19 cellular contexts compared by ENCODE assay signal in the genomic region with DNA sequence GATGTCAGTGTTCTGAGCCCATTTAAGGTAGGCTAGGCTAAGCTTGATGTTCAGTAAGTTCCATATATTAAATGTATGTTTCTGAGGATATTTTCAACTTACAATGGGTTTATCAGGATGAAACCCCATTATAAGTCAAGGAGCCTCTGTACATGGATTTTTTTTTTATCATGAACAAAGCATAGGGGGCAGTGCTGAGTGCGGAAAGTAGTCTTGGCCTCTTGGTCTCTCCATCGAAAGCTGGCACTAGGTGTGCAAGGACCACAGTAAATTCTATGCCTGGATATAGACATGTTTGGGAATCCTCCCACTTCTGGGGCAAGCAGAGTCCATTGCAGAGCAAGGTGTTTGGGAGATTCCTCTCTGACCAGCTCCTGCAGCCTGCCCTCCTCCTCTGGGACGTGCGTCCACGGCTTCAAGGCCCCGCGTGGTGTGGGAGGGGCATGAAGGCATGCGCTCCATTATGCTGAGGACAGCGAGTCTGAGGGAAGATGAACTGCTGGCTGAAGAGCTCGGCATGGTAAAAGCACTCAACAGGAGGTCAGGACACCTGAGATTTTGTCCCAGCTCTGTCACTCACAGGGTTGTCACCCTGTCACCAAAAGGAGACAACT.
DNase-seq lines count a peak whose midpoint lies in the region; ATAC-seq and TF ChIP-seq lines count a peak whose summit lies in the region.
"Had no signal": no experiment of that assay in that cellular context is flagged by ENCODE, and none has a peak within 500 bp of the region (broad histone marks: within the 10 kb centered on the region; RNA-seq: fewer than 3 reads in every experiment).

No MANE protein-coding gene starts in this region.

- ATAC-seq in IMR-90 (ENCODE audit: low read depth), result no peak
- ATAC-seq in GM21576 (IDR thresholded peaks at IDR 0.05; ENCODE audit: unreplicated experiment), result no peak
- ATAC-seq in HG02623 (IDR thresholded peaks at IDR 0.05; ENCODE audit: unreplicated experiment), result no peak
- ATAC-seq: heart left ventricle; stimulated activated effector memory CD8-positive, alpha-beta T cell treated with anti-CD3 and anti-CD28 coated beads, Interleukin-12 subunit alpha, Interleukin-12 subunit beta, amount 100 ng/mL, for 72 hours had no signal

- H2AFZ ChIP-seq in IMR-90 (replicated peaks; ENCODE audit: low read length, poor library complexity) (no peak overlapping the region), neural progenitor cell (replicated peaks) (no peak overlapping the region)

- H4K91ac ChIP-seq in IMR-90 (ENCODE audit: insufficient read depth, low read depth, low read length), result no peak overlapping the region

- no peak overlapping the region for H3K4ac ChIP-seq in IMR-90 (ENCODE audit: low read depth, low read length)

- no peaks in the 10 kb centered on the region for H3K79me1 ChIP-seq in IMR-90 (ENCODE audit: low read depth in 1 of 2, low read length in 2 of 2)

- H3K4me1 ChIP-seq in IMR-90 (ENCODE audit: control insufficient read depth, insufficient read depth, low read length), result peaks cover 13% of the 10 kb centered on the region
- H3K4me1 ChIP-seq in neural progenitor cell, result peaks cover 28% of the 10 kb centered on the region

- no TSS peak for BruUV-seq in IMR-90 (replicated peaks; lab: Mats Ljungman, UMichigan)

- H3K9ac ChIP-seq in IMR-90 (ENCODE audit: low read depth, low read length), result no peak overlapping the region
- no peak overlapping the region for H3K9ac ChIP-seq in neural progenitor cell

- no peaks in the 10 kb centered on the region for H3K9me3 ChIP-seq in IMR-90 (ENCODE audit: control insufficient read depth, insufficient read depth, low read length)
- no peaks in the 10 kb centered on the region for H3K9me3 ChIP-seq in WERI-Rb-1 (ENCODE audit: severe bottlenecking)
- no peaks in the 10 kb centered on the region for H3K9me3 ChIP-seq in neural progenitor cell (ENCODE audit: low read depth)
- H3K9me3 ChIP-seq: heart left ventricle, thoracic aorta had no signal

- 73% methylated on average over 2 of the region's 10 CpGs; no CpG with 5 or more reads in 1 of the 2 experiments for WGBS in IMR-90 (ENCODE audit: extremely low coverage in 2 of 2, insufficient read length in 1 of 2), 2 experiments

- H3K27me3 ChIP-seq in IMR-90 (ENCODE audit: control insufficient read depth, insufficient read depth, low read length) (no peaks in the 10 kb centered on the region), WERI-Rb-1 (ENCODE audit: insufficient read depth, low read depth, severe bottlenecking) (no peaks in the 10 kb centered on the region), neural progenitor cell (no peaks in the 10 kb centered on the region)
- H3K27me3 ChIP-seq: heart left ventricle had no signal

- no peak for TF ChIP-seq POLR2A in IMR-90 (IDR thresholded peaks at IDR 0.05; ENCODE audit: low read depth, low read length)

- no peak overlapping the region for H3K14ac ChIP-seq in IMR-90 (replicated peaks; ENCODE audit: low read depth, low read length)

- no peaks in the 10 kb centered on the region for H3K36me3 ChIP-seq in IMR-90 (ENCODE audit: control insufficient read depth, insufficient read depth, low read length)
- no peaks in the 10 kb centered on the region for H3K36me3 ChIP-seq in WERI-Rb-1
- H3K36me3 ChIP-seq in neural progenitor cell, result no peaks in the 10 kb centered on the region
- H3K36me3 ChIP-seq: heart left ventricle, thoracic aorta had no signal

- dilution Hi-C loops in IMR-90 (cut with HindIII; ENCODE audit: low sequenced_read_pairs, unreplicated experiment), result no loop called here

- no peaks in the 10 kb centered on the region for H3K79me2 ChIP-seq in neural progenitor cell (ENCODE audit: low read depth)

- TF ChIP-seq RAD21 in IMR-90 (IDR thresholded peaks at IDR 0.05; ENCODE audit: low read length), result no peak

- no peak overlapping the region for H4K5ac ChIP-seq in IMR-90 (ENCODE audit: low read depth, low read length)

- H3K36me3 Mint-ChIP-seq in neural progenitor cell, result peaks cover 2% of the 10 kb centered on the region
- H3K36me3 Mint-ChIP-seq: brain; stimulated activated effector memory CD8-positive, alpha-beta T cell treated with anti-CD3 and anti-CD28 coated beads, Interleukin-12 subunit alpha, Interleukin-12 subunit beta, amount 100 ng/mL, for 72 hours had no signal

- no peak overlapping the region for H3K4me3 ChIP-seq in GM12864 (ENCODE audit: low read depth, low read length)
- no peak overlapping the region for H3K4me3 ChIP-seq in IMR-90 (ENCODE audit: insufficient read depth, low read depth, low read length)
- no peak overlapping the region for H3K4me3 ChIP-seq in WERI-Rb-1 (ENCODE audit: low read depth, low read length)
- H3K4me3 ChIP-seq in neural progenitor cell, result no peak overlapping the region
- H3K4me3 ChIP-seq: coronary artery, heart left ventricle, thoracic aorta had no signal

- H2BK20ac ChIP-seq in IMR-90 (ENCODE audit: low read depth, low read length), result peak overlapping the region; percentile 44; the same call in 1 of the 2 replicates

- H3K23ac ChIP-seq in IMR-90 (ENCODE audit: low read depth, low read length), result no peak overlapping the region

- TF ChIP-seq CTCF in GM12864 (IDR thresholded peaks at IDR 0.05; ENCODE audit: low read depth, low read length, missing control alignments), result peak; percentile 25
- no peak for TF ChIP-seq CTCF in IMR-90 (conservative IDR thresholded peaks at IDR 0.05; ENCODE audit: low read depth, low read length)
- TF ChIP-seq CTCF in WERI-Rb-1 (IDR thresholded peaks at IDR 0.05; ENCODE audit: low read depth, low read length), result peak; percentile 24; the same call in 1 of the 2 replicates
- TF ChIP-seq CTCF in neural progenitor cell (IDR thresholded peaks at IDR 0.05), result peak; percentile 42

- no peak overlapping the region for H3K27ac Mint-ChIP-seq in neural progenitor cell
- H3K27ac Mint-ChIP-seq: nephron; stimulated activated effector memory CD8-positive, alpha-beta T cell treated with anti-CD3 and anti-CD28 coated beads, Interleukin-12 subunit alpha, Interleukin-12 subunit beta, amount 100 ng/mL, for 72 hours had no signal

- H4K8ac ChIP-seq in IMR-90 (ENCODE audit: low read depth in 2 of 2, low read length in 2 of 2), result no peak overlapping the region

- no peak overlapping the region for H3K4me3 Mint-ChIP-seq in neural progenitor cell
- H3K4me3 Mint-ChIP-seq: brain; nephron; stimulated activated effector memory CD8-positive, alpha-beta T cell treated with anti-CD3 and anti-CD28 coated beads, Interleukin-12 subunit alpha, Interleukin-12 subunit beta, amount 100 ng/mL, for 72 hours had no signal

- H4K20me1 ChIP-seq in IMR-90 (ENCODE audit: insufficient read depth, low read length) (no peaks in the 10 kb centered on the region), neural progenitor cell (ENCODE audit: low read depth) (no peaks in the 10 kb centered on the region)

- H3K27ac ChIP-seq in IMR-90 (ENCODE audit: insufficient read depth, low read length), result no peak overlapping the region
- no peak overlapping the region for H3K27ac ChIP-seq in WERI-Rb-1
- H3K27ac ChIP-seq in neural progenitor cell, result no peak overlapping the region
- H3K27ac ChIP-seq: coronary artery, thoracic aorta had no signal

- H2BK5ac ChIP-seq in IMR-90 (ENCODE audit: low read depth, low read length, poor library complexity, severe bottlenecking), result no peak overlapping the region

- H3K27me3 Mint-ChIP-seq in neural progenitor cell (ENCODE audit: insufficient read depth, low read depth), result peaks cover 12% of the 10 kb centered on the region

- H3K9me1 ChIP-seq in IMR-90 (ENCODE audit: insufficient read depth, low read length), result peaks cover 9% of the 10 kb centered on the region; the same call in 1 of the 2 replicates

- H2AK5ac ChIP-seq in IMR-90 (ENCODE audit: low read depth, low read length), result 0 out of 2 replicates have a peak overlapping the region, but pooled peaks have one; percentile 45

- H3K18ac ChIP-seq in IMR-90 (ENCODE audit: low read depth, low read length), result no peak overlapping the region

- intact Hi-C loops in IMR-90 (cut with micrococcal nuclease), result no loop called here

- H2BK15ac ChIP-seq in IMR-90 (ENCODE audit: low read depth, low read length), result 0 out of 3 replicates have a peak overlapping the region, but pooled peaks have one; percentile 65

- no peak overlapping the region for H3K56ac ChIP-seq in IMR-90 (ENCODE audit: extremely low read depth, insufficient read depth, low read length)

- in situ Hi-C loops in IMR-90 (cut with MboI; ENCODE audit: low sequenced_read_pairs), result no loop called here

- CTCF ChIA-PET in IMR-90 (lab: Yijun Ruan, JAX), result interaction anchor here (0.6 kb wide), 1 partner anchor 160 kb away, joined by 3 read pairs; no protein-coding TSS in a partner anchor

- H3K9me3 Mint-ChIP-seq in neural progenitor cell, result peaks cover 2% of the 10 kb centered on the region
- H3K9me3 Mint-ChIP-seq: brain; stimulated activated effector memory CD8-positive, alpha-beta T cell treated with anti-CD3 and anti-CD28 coated beads, Interleukin-12 subunit alpha, Interleukin-12 subunit beta, amount 100 ng/mL, for 72 hours had no signal

- no peak for DNase-seq in GM12864 (ENCODE audit: low read depth)
- DNase-seq in IMR-90, result no peak
- no peak for DNase-seq in WERI-Rb-1
- peak; percentile 18 for DNase-seq in neural progenitor cell (ENCODE audit: low spot score)
- DNase-seq in NOMO-1 treated with dmso at 0.1 percent for 144 hours (lab: John Stamatoyannopoulos, UW; ENCODE audit: unreplicated experiment), result no peak
- DNase-seq: activated CD4-positive, alpha-beta T cell treated with anti-CD3 and anti-CD28 coated beads, Interleukin-2, amount 50 U/mL, for 1 hour; activated CD8-positive, alpha-beta memory T cell treated with anti-CD3 and anti-CD28 coated beads, Interleukin-2, amount 50 U/mL, for 4 hours; Calu3; heart left ventricle; NCI-H1105; NCI-H524 treated with DMSO at 0.1 percent for 48 hours; SIG-M5 had no signal

- peaks cover 44% of the 10 kb centered on the region for H3K4me1 Mint-ChIP-seq in neural progenitor cell

- POLR2A ChIA-PET in IMR-90 (lab: Charles Lee; ENCODE audit: unreplicated experiment), result no interaction called here

- H2AK9ac ChIP-seq in IMR-90 (replicated peaks; ENCODE audit: low read depth, low read length, poor library complexity), result no peak overlapping the region

- no peak overlapping the region for H3K4me2 ChIP-seq in IMR-90 (ENCODE audit: low read depth, low read length)
- H3K4me2 ChIP-seq in neural progenitor cell, result no peak overlapping the region

- H3F3A ChIP-seq in neural progenitor cell (ENCODE audit: low read depth), result peaks cover 26% of the 10 kb centered on the region

- no peak overlapping the region; the same call in 1 of the 2 replicates for H2BK120ac ChIP-seq in IMR-90 (ENCODE audit: low read depth, low read length)

TF ChIP-seq in IMR-90, 13 proteins besides CTCF, POLR2A, EP300 and RAD21 (continues in another document):
- TF ChIP-seq FOS (IDR thresholded peaks at IDR 0.05; ENCODE audit: low read depth, low read length) (no peak), RFX5 (IDR thresholded peaks at IDR 0.05; ENCODE audit: low read depth, low read length) (no peak)
- TF ChIP-seq, protein P1, sequence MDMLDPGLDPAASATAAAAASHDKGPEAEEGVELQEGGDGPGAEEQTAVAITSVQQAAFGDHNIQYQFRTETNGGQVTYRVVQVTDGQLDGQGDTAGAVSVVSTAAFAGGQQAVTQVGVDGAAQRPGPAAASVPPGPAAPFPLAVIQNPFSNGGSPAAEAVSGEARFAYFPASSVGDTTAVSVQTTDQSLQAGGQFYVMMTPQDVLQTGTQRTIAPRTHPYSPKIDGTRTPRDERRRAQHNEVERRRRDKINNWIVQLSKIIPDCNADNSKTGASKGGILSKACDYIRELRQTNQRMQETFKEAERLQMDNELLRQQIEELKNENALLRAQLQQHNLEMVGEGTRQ (IDR thresholded peaks at IDR 0.05; ENCODE audit: low read depth, low read length), result no peak
